In genomic region chr12:42144424-42145196, GRCh38 we compare ENCODE assay signal across 1 cellular context.
TF ChIP-seq lines count a peak whose summit lies in the region.

Gene GXYLT1 (minus strand): TSS chr12:42144874. CDS start chr12:42144646, 228 bp downstream.

TF ChIP-seq in K562, 482 proteins besides CTCF, POLR2A, EP300 and RAD21 (continued from another document and continues in another):
- TF ChIP-seq CHD7 (IDR thresholded peaks at IDR 0.05; ENCODE audit: low read depth, low read length), result no peak
- TF ChIP-seq ZNF639 (CRISPR knock-in tag; conservative IDR thresholded peaks at IDR 0.05 in 1 of 2, IDR thresholded peaks at IDR 0.05 in 1 of 2), result peak in 1 of 2 experiments; percentile 83; a peak in 2 of 4 replicates
- 0 out of 2 replicates have a peak, but pooled peaks have one; percentile 72 for TF ChIP-seq AFF4 (CRISPR knock-in tag; IDR thresholded peaks at IDR 0.05)
- no peak for TF ChIP-seq ZBTB9 (CRISPR knock-in tag; IDR thresholded peaks at IDR 0.05)
- TF ChIP-seq HNRNPK (IDR thresholded peaks at IDR 0.05; ENCODE audit: low read depth, low read length, poor library complexity, severe bottlenecking), result peak; percentile 48
- no peak for TF ChIP-seq ZNF445 (CRISPR knock-in tag; IDR thresholded peaks at IDR 0.05; ENCODE audit: low read depth)
- TF ChIP-seq ILK (tag; IDR thresholded peaks at IDR 0.05; ENCODE audit: borderline replicate concordance, low read depth), result no peak
- peak; percentile 68 for TF ChIP-seq RB1 (IDR thresholded peaks at IDR 0.05; ENCODE audit: low read depth)
- TF ChIP-seq ZBTB7A (IDR thresholded peaks at IDR 0.05; ENCODE audit: borderline replicate concordance, control insufficient read depth, low read depth, low read length), result peak; percentile 39; the same call in 1 of the 2 replicates
- no peak for TF ChIP-seq SAP30 (IDR thresholded peaks at IDR 0.05; ENCODE audit: borderline replicate concordance, insufficient read depth, low read depth, low read length, poor library complexity, severe bottlenecking)
- TF ChIP-seq RBM25 (IDR thresholded peaks at IDR 0.05; ENCODE audit: low read depth, low read length, severe bottlenecking), result peak; percentile 46
- no peak for TF ChIP-seq GATA2 (CRISPR knock-in tag; IDR thresholded peaks at IDR 0.05)
- TF ChIP-seq ZNF655 (CRISPR knock-in tag; IDR thresholded peaks at IDR 0.05), result no peak
- peak; percentile 93 for TF ChIP-seq EGR1 (conservative IDR thresholded peaks at IDR 0.05)
- TF ChIP-seq ATF1 (CRISPR knock-in tag; IDR thresholded peaks at IDR 0.05), result no peak
- peak; percentile 82 for TF ChIP-seq ATF1 (tag; IDR thresholded peaks at IDR 0.05)
- no peak for TF ChIP-seq KDM2B (CRISPR knock-in tag; IDR thresholded peaks at IDR 0.05)
- TF ChIP-seq ZNF586 (CRISPR knock-in tag; conservative IDR thresholded peaks at IDR 0.05), result no peak
- TF ChIP-seq PRMT5 (CRISPR knock-in tag; IDR thresholded peaks at IDR 0.05), result no peak
- no peak for TF ChIP-seq FOXA3 (CRISPR knock-in tag; conservative IDR thresholded peaks at IDR 0.05 in 1 of 2, IDR thresholded peaks at IDR 0.05 in 1 of 2)
- TF ChIP-seq KAT7 (CRISPR knock-in tag; IDR thresholded peaks at IDR 0.05; ENCODE audit: borderline replicate concordance), result peak; percentile 93
- TF ChIP-seq TRIM25 (IDR thresholded peaks at IDR 0.05; ENCODE audit: borderline replicate concordance), result no peak
- no peak for TF ChIP-seq MIER1 (IDR thresholded peaks at IDR 0.05; ENCODE audit: low read depth)
- no peak for TF ChIP-seq HDAC3 (IDR thresholded peaks at IDR 0.05; ENCODE audit: borderline replicate concordance, partially characterized antibody)
- TF ChIP-seq MAZ (CRISPR knock-in tag; conservative IDR thresholded peaks at IDR 0.05 in 1 of 2, IDR thresholded peaks at IDR 0.05 in 1 of 2), result peak; percentile 92 to 95
- no peak for TF ChIP-seq ZNF561 (CRISPR knock-in tag; conservative IDR thresholded peaks at IDR 0.05)
- no peak for TF ChIP-seq IRF1 (CRISPR knock-in tag; IDR thresholded peaks at IDR 0.05; ENCODE audit: borderline replicate concordance)
- no peak for TF ChIP-seq HINFP (tag; conservative IDR thresholded peaks at IDR 0.05; ENCODE audit: low read depth)
- no peak for TF ChIP-seq U2AF1 (optimal IDR thresholded peaks at IDR 0.05; ENCODE audit: low read depth, low read length)
- TF ChIP-seq NR4A1 (CRISPR knock-in tag; IDR thresholded peaks at IDR 0.05), result 0 out of 2 replicates have a peak, but pooled peaks have one; percentile 73
- TF ChIP-seq NR4A1 (tag; IDR thresholded peaks at IDR 0.05), result no peak
- peak; percentile 94 for TF ChIP-seq HNRNPLL (IDR thresholded peaks at IDR 0.05; ENCODE audit: low read depth, low read length, poor library complexity, severe bottlenecking)
- TF ChIP-seq NFE2 (IDR thresholded peaks at IDR 0.05; ENCODE audit: low read depth), result no peak; the same call in 1 of the 2 replicates
- peak; percentile 60 for TF ChIP-seq GABPA (tag; conservative IDR thresholded peaks at IDR 0.05; ENCODE audit: low read depth)
